Comparison of ENCODE assay signal across 14 cellular contexts in genomic region chr15:58229297-58229768, GRCh38.
DNase-seq lines count a peak whose midpoint lies in the region; ATAC-seq and TF ChIP-seq lines count a peak whose summit lies in the region.
"Had no signal": no experiment of that assay in that cellular context is flagged by ENCODE, and none has a peak within 500 bp of the region (broad histone marks: within the 10 kb centered on the region; RNA-seq: fewer than 3 reads in every experiment).

No MANE protein-coding gene starts in this region.

- H3K4me3 ChIP-seq in AG10803 (ENCODE audit: low read length) = no peak overlapping the region
- H3K4me3 ChIP-seq: lower lobe of right lung, thyroid gland had no signal

- TF ChIP-seq CTCF in AG10803 (conservative IDR thresholded peaks at IDR 0.05; ENCODE audit: low read length) = no peak
- TF ChIP-seq CTCF in foreskin keratinocyte (conservative IDR thresholded peaks at IDR 0.05) = no peak

- H3K4me1 ChIP-seq in foreskin keratinocyte = peaks cover 38% of the 10 kb centered on the region

- no peaks in the 10 kb centered on the region for H3K36me3 Mint-ChIP-seq in activated T-helper 2 cell treated with anti-CD3 and anti-CD28 coated beads, Interferon-gamma antibody, Interleukin-2, Interleukin-4, amounts not matched to agents 10 μg/mL and 5 μg/mL and 100 μg/mL, durations not matched to agents 14 hours and 24 hours and 36 hours (ENCODE audit: low read depth)
- H3K36me3 Mint-ChIP-seq: CD8-positive, alpha-beta memory T cell had no signal

- no peaks in the 10 kb centered on the region for H3K9me3 Mint-ChIP-seq in activated T-helper 2 cell treated with anti-CD3 and anti-CD28 coated beads, Interferon-gamma antibody, Interleukin-2, Interleukin-4, amounts not matched to agents 10 μg/mL and 5 μg/mL and 100 μg/mL, durations not matched to agents 14 hours and 24 hours and 36 hours
- H3K9me3 Mint-ChIP-seq: activated T-cell treated with anti-CD3 and anti-CD28 coated beads, Interleukin-2, amount 50 U/mL, for 24 hours; CD8-positive, alpha-beta memory T cell had no signal

- no peak overlapping the region for H3K4me3 Mint-ChIP-seq in activated T-helper 2 cell treated with anti-CD3 and anti-CD28 coated beads, Interferon-gamma antibody, Interleukin-2, Interleukin-4, amounts not matched to agents 10 μg/mL and 5 μg/mL and 100 μg/mL, durations not matched to agents 14 hours and 24 hours and 36 hours (ENCODE audit: low read depth)
- H3K4me3 Mint-ChIP-seq: activated T-cell treated with anti-CD3 and anti-CD28 coated beads, Interleukin-2, amount 50 U/mL, for 24 hours; CD8-positive, alpha-beta memory T cell had no signal

- no peaks in the 10 kb centered on the region for H3K27me3 ChIP-seq in foreskin keratinocyte
- H3K27me3 ChIP-seq: thyroid gland had no signal

- peak; percentile 38 for DNase-seq in AG10803 (ENCODE audit: low read depth)
- peak; percentile 88 to 91 for DNase-seq in NCI-H526 (lab: John Stamatoyannopoulos, UW)
- peak in 1 of 2 donors; percentile 44 for DNase-seq in foreskin keratinocyte
- DNase-seq in myocyte (ENCODE audit: low read depth) = peak; percentile 73
- DNase-seq in RKO (ENCODE audit: low spot score) = no peak
- no peak for DNase-seq in NOMO-1 (lab: John Stamatoyannopoulos, UW; ENCODE audit: unreplicated experiment in 2 of 2)
- no peak for DNase-seq in activated CD8-positive, alpha-beta memory T cell treated with anti-CD3 and anti-CD28 coated beads for 24 hours
- no peak for DNase-seq in activated T-helper 2 cell treated with anti-CD3 and anti-CD28 coated beads, Interferon-gamma antibody, Interleukin-2, Interleukin-4, amounts not matched to agents 10 μg/mL and 5 μg/mL and 100 μg/mL, durations not matched to agents 14 hours and 24 hours and 36 hours (ENCODE audit: low spot score)
- DNase-seq: activated T-cell treated with anti-CD3 and anti-CD28 coated beads, Interleukin-2, amount 50 U/mL, for 24 hours; CD8-positive, alpha-beta memory T cell; lower lobe of right lung; NCI-H2171; stimulated activated CD4-positive, alpha-beta T cell treated with anti-CD3 and anti-CD28 coated beads, Interleukin-2, amount 100 ng/mL, for 24 hours; thyroid gland had no signal

- intact Hi-C loops in activated T-helper 2 cell treated with anti-CD3 and anti-CD28 coated beads, Interferon-gamma antibody, Interleukin-2, Interleukin-4, amounts not matched to agents 10 μg/mL and 5 μg/mL and 100 μg/mL, durations not matched to agents 14 hours and 24 hours and 36 hours (cut with micrococcal nuclease) = loop anchor here (5.0 kb wide), 2 partner anchors 288 to 543 kb away; partner anchors contain the start of gene MINDY2

- peaks cover 27% of the 10 kb centered on the region for H3K27me3 Mint-ChIP-seq in activated T-helper 2 cell treated with anti-CD3 and anti-CD28 coated beads, Interferon-gamma antibody, Interleukin-2, Interleukin-4, amounts not matched to agents 10 μg/mL and 5 μg/mL and 100 μg/mL, durations not matched to agents 14 hours and 24 hours and 36 hours (ENCODE audit: low read depth)

- ATAC-seq in foreskin keratinocyte = no peak

- peaks cover 8% of the 10 kb centered on the region for H3K4me1 Mint-ChIP-seq in activated T-helper 2 cell treated with anti-CD3 and anti-CD28 coated beads, Interferon-gamma antibody, Interleukin-2, Interleukin-4, amounts not matched to agents 10 μg/mL and 5 μg/mL and 100 μg/mL, durations not matched to agents 14 hours and 24 hours and 36 hours (ENCODE audit: low read depth)

- H3K27ac ChIP-seq in foreskin keratinocyte = peak overlapping the region; percentile 55
- H3K27ac ChIP-seq: lower lobe of right lung, thyroid gland had no signal

- no peak overlapping the region for H3K27ac Mint-ChIP-seq in activated T-helper 2 cell treated with anti-CD3 and anti-CD28 coated beads, Interferon-gamma antibody, Interleukin-2, Interleukin-4, amounts not matched to agents 10 μg/mL and 5 μg/mL and 100 μg/mL, durations not matched to agents 14 hours and 24 hours and 36 hours
- H3K27ac Mint-ChIP-seq: activated T-cell treated with anti-CD3 and anti-CD28 coated beads, Interleukin-2, amount 50 U/mL, for 24 hours had no signal

Comparison
In these comparisons a context has a peak if more than half of its experiments do, and no peak if none do; other contexts are left out.
1. DNase-seq: peak in AG10803 (single experiment), NCI-H526 (2 of 2) and myocyte (single experiment); none in RKO (single experiment), NOMO-1 (0 of 2), activated CD8-positive, alpha-beta memory T cell treated with anti-CD3 and anti-CD28 coated beads for 24 hours (single experiment) and activated T-helper 2 cell treated with anti-CD3 and anti-CD28 coated beads, Interferon-gamma antibody, Interleukin-2, Interleukin-4, amounts not matched to agents 10 μg/mL and 5 μg/mL and 100 μg/mL, durations not matched to agents 14 hours and 24 hours and 36 hours (single experiment).